In the genomic region with DNA sequence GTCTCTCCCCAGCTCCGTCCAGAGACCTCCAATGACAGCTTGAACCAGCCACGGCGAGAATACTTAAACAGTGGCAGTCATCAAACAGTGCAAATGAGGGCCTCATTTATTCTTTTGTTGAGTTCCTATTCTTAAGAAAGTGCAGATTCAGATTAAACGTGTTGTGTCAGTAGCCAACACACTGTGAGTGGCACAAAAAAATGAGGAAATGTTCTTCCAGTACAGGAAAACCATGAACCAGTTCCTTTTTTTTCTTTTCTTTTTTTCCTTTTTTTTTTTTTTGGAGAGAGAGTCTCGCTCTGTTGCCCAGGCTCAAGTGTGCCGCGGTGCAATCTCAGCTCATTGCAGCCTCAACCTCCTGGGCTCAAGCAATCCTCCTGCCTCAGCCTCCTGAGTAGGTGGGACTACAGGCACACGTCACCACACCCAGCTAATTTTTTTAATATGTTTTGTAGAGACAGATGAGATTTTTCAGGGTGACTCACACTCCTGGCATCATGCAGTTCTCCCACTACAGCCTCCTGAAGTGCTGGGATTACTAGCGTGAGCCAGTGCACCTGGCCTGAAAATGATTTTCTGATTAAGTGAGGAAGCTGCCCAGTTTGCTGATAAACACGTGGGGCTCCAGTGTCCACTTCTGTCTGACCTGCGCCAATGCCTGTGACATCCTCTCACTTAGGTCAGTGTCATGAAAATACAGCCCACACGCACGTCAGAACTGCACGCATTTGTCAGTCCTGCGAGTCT, we compare ENCODE assay signal across 2 cellular contexts.
TF ChIP-seq lines count a peak whose summit lies in the region.

No MANE protein-coding gene starts in this region.

TF ChIP-seq in IMR-90, 13 proteins besides CTCF, POLR2A, EP300 and RAD21:
- TF ChIP-seq MAZ (IDR thresholded peaks at IDR 0.05; ENCODE audit: borderline replicate concordance, low read depth, low read length) (no peak), MXI1 (IDR thresholded peaks at IDR 0.05; ENCODE audit: borderline replicate concordance, low read depth, low read length) (no peak), SMC3 (IDR thresholded peaks at IDR 0.05; ENCODE audit: low read depth, low read length) (no peak), RCOR1 (IDR thresholded peaks at IDR 0.05; ENCODE audit: insufficient replicate concordance, low read length) (no peak), RFX5 (IDR thresholded peaks at IDR 0.05; ENCODE audit: low read depth, low read length) (no peak), FOS (IDR thresholded peaks at IDR 0.05; ENCODE audit: low read depth, low read length) (no peak), BHLHE40 (IDR thresholded peaks at IDR 0.05; ENCODE audit: low read depth, low read length) (no peak), CEBPB (IDR thresholded peaks at IDR 0.05; ENCODE audit: low read depth, low read length) (no peak), MAFK (IDR thresholded peaks at IDR 0.05; ENCODE audit: low read depth, low read length) (no peak), CHD1 (IDR thresholded peaks at IDR 0.05; ENCODE audit: low read depth, low read length) (no peak), NFE2L2 (IDR thresholded peaks at IDR 0.05; ENCODE audit: low read depth, low read length) (no peak)
- TF ChIP-seq, protein P1, sequence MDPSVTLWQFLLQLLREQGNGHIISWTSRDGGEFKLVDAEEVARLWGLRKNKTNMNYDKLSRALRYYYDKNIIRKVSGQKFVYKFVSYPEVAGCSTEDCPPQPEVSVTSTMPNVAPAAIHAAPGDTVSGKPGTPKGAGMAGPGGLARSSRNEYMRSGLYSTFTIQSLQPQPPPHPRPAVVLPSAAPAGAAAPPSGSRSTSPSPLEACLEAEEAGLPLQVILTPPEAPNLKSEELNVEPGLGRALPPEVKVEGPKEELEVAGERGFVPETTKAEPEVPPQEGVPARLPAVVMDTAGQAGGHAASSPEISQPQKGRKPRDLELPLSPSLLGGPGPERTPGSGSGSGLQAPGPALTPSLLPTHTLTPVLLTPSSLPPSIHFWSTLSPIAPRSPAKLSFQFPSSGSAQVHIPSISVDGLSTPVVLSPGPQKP (IDR thresholded peaks at IDR 0.05; ENCODE audit: borderline replicate concordance, low read depth, low read length): no peak
- TF ChIP-seq, protein P2, sequence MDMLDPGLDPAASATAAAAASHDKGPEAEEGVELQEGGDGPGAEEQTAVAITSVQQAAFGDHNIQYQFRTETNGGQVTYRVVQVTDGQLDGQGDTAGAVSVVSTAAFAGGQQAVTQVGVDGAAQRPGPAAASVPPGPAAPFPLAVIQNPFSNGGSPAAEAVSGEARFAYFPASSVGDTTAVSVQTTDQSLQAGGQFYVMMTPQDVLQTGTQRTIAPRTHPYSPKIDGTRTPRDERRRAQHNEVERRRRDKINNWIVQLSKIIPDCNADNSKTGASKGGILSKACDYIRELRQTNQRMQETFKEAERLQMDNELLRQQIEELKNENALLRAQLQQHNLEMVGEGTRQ (IDR thresholded peaks at IDR 0.05; ENCODE audit: low read depth, low read length): no peak

TF ChIP-seq in GM12878, 131 proteins besides CTCF, POLR2A, EP300 and RAD21:
- TF ChIP-seq, protein P3, sequence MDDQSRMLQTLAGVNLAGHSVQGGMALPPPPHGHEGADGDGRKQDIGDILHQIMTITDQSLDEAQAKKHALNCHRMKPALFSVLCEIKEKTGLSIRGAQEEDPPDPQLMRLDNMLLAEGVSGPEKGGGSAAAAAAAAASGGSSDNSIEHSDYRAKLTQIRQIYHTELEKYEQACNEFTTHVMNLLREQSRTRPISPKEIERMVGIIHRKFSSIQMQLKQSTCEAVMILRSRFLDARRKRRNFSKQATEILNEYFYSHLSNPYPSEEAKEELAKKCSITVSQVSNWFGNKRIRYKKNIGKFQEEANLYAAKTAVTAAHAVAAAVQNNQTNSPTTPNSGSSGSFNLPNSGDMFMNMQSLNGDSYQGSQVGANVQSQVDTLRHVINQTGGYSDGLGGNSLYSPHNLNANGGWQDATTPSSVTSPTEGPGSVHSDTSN (IDR thresholded peaks at IDR 0.05; ENCODE audit: insufficient replicate concordance, low read depth, low read length): peak; percentile 36
- TF ChIP-seq NR2C1 (IDR thresholded peaks at IDR 0.05): no peak
TF ChIP-seq in GM12878: peak in this region for 1.
